Comparison of ENCODE assay signal across 9 cellular contexts in genomic region chr12:50924131-50924438, GRCh38. TPM values are rescaled to one million over a fixed set of nuclear protein-coding genes. Genes with fewer than 3 reads are reported as not detected.
DNase-seq lines count a peak whose midpoint lies in the region; ATAC-seq, FAIRE-seq and TF ChIP-seq lines count a peak whose summit lies in the region.
"Had no signal": no experiment of that assay in that cellular context is flagged by ENCODE, and none has a peak within 500 bp of the region (broad histone marks: within the 10 kb centered on the region; RNA-seq: fewer than 3 reads in every experiment).

No MANE protein-coding gene starts in this region.

- no peak overlapping the region for H3K27ac ChIP-seq in CD4-positive, alpha-beta memory T cell (ENCODE audit: low read depth, low read length)
- H3K27ac ChIP-seq in KOPT-K1 (ENCODE audit: low read depth, low read length, poor library complexity, severe bottlenecking): peak overlapping the region; percentile 66
- no peak overlapping the region for H3K27ac ChIP-seq in H1 (ENCODE audit: low read depth, low read length)
- no peak overlapping the region for H3K27ac ChIP-seq in neuronal stem cell (replicated peaks; ENCODE audit: low read length)

- H3K4me1 Mint-ChIP-seq in CD4-positive, alpha-beta memory T cell: peaks cover 5 to 11% (median 6%) of the 10 kb centered on the region in 4 donors

- H3K9me3 Mint-ChIP-seq in CD4-positive, alpha-beta memory T cell: peaks cover 0 to 4% (median 0%) of the 10 kb centered on the region in 8 donors

- H3K4me3 ChIP-seq in CD4-positive, alpha-beta memory T cell (ENCODE audit: low read length in 2 of 2): no peak overlapping the region
- peak overlapping the region in 2 of 4 experiments; percentile 4 to 54; a peak in 4 of 8 replicates for H3K4me3 ChIP-seq in H1 (ENCODE audit: extremely low read depth in 1 of 4, insufficient read depth in 2 of 4, low read depth in 3 of 4, low read length in 4 of 4)
- H3K4me3 ChIP-seq in neuronal stem cell (ENCODE audit: low read length in 2 of 2): peak overlapping the region in 1 of 2 donors; percentile 44

- peak overlapping the region; percentile 34 for H4K5ac ChIP-seq in H1 (ENCODE audit: insufficient read length, low read depth, low read length)

- TF ChIP-seq RAD21 in H1 (IDR thresholded peaks at IDR 0.05 in 1 of 2, conservative IDR thresholded peaks at IDR 0.05 in 1 of 2; ENCODE audit: low read depth in 2 of 2, low read length in 2 of 2): no peak

- H2BK120ac ChIP-seq in H1 (replicated peaks; ENCODE audit: low read depth, low read length): peak overlapping the region; percentile 55
- H2BK120ac ChIP-seq in neuronal stem cell (ENCODE audit: low read depth, low read length): no peak overlapping the region

- CTCF ChIA-PET in CD4-positive, alpha-beta memory T cell (lab: Charles Lee; ENCODE audit: partially characterized antibody): no interaction called here
- CTCF ChIA-PET in H1 (lab: Charles Lee; ENCODE audit: partially characterized antibody): interaction anchor here (0.6 to 1.2 kb wide), 2 partner anchors 26 to 718 kb away, joined by 3 to 4 read pairs; no protein-coding TSS in a partner anchor

- peak overlapping the region; percentile 65 to 68 for H3K4me2 ChIP-seq in H1 (ENCODE audit: insufficient read depth in 1 of 2, low read depth in 2 of 2, low read length in 2 of 2)
- no peak overlapping the region for H3K4me2 ChIP-seq in neuronal stem cell (ENCODE audit: insufficient read depth, low read length, poor library complexity, severe bottlenecking)

- H3K14ac ChIP-seq in H1 (ENCODE audit: insufficient read length): no peak overlapping the region
- no peak overlapping the region for H3K14ac ChIP-seq in neuronal stem cell (ENCODE audit: low read length)

- no peak overlapping the region for H3K18ac ChIP-seq in H1 (ENCODE audit: extremely low read depth, low read length)
- H3K18ac ChIP-seq in neuronal stem cell (ENCODE audit: low read length): no peak overlapping the region

- H3K9me3 ChIP-seq in CD4-positive, alpha-beta memory T cell (ENCODE audit: control insufficient read depth in 1 of 2, low read length in 2 of 2): no peaks in the 10 kb centered on the region
- H3K9me3 ChIP-seq in KOPT-K1 (ENCODE audit: insufficient read depth, low read length, poor library complexity, severe bottlenecking): no peaks in the 10 kb centered on the region
- H3K9me3 ChIP-seq in H1 (ENCODE audit: insufficient read depth in 2 of 2, low read depth in 1 of 2, low read length in 1 of 2): no peaks in the 10 kb centered on the region
- H3K9me3 ChIP-seq in neuronal stem cell (replicated peaks in 1 of 2; ENCODE audit: control insufficient read depth in 2 of 2, insufficient read depth in 1 of 2, low read depth in 1 of 2, low read length in 2 of 2): no peaks in the 10 kb centered on the region

- no peak for DNase-seq in CD4-positive, alpha-beta memory T cell
- no peak for DNase-seq in H1 (ENCODE audit: low read depth in 1 of 2, low spot score in 2 of 2)
- DNase-seq in neuronal stem cell (ENCODE audit: low spot score): no peak
- no peak for DNase-seq in RPMI8226
- no peak for DNase-seq in HuH-7.5 (ENCODE audit: low spot score)
- no peak for DNase-seq in AG20443 (ENCODE audit: low spot score)

- H4K8ac ChIP-seq in H1 (ENCODE audit: extremely low read depth, insufficient read depth, low read length) (no peak overlapping the region), neuronal stem cell (ENCODE audit: low read depth, low read length) (no peak overlapping the region)

- H2AFZ ChIP-seq in H1 (ENCODE audit: low read length): no peak overlapping the region
- H2AFZ ChIP-seq in neuronal stem cell (ENCODE audit: low read length): peak overlapping the region; percentile 77

- no peak for TF ChIP-seq CTCF in H1 (IDR thresholded peaks at IDR 0.05; ENCODE audit: control extremely low read depth in 1 of 3, insufficient read depth in 1 of 3, low read depth in 1 of 3, low read length in 3 of 3)

- no peaks in the 10 kb centered on the region for H3K36me3 ChIP-seq in CD4-positive, alpha-beta memory T cell (ENCODE audit: insufficient read depth, low read length)
- no peaks in the 10 kb centered on the region for H3K36me3 ChIP-seq in KOPT-K1 (ENCODE audit: insufficient read depth, low read length)
- H3K36me3 ChIP-seq in H1 (ENCODE audit: control insufficient read depth in 2 of 4, insufficient read depth in 4 of 4, low read length in 3 of 4): no peaks in the 10 kb centered on the region
- no peaks in the 10 kb centered on the region for H3K36me3 ChIP-seq in neuronal stem cell (replicated peaks in 1 of 2; ENCODE audit: control insufficient read depth in 2 of 2, insufficient read depth in 2 of 2, low read length in 2 of 2)

- peaks cover 0 to 4% of the 10 kb centered on the region in 2 donors for H3K27me3 Mint-ChIP-seq in CD4-positive, alpha-beta memory T cell

- H3K9ac ChIP-seq in H1 (replicated peaks in 1 of 4; ENCODE audit: extremely low read depth in 1 of 4, low read depth in 3 of 4, low read length in 3 of 4) (no peak overlapping the region; a peak in 1 of 7 replicates), neuronal stem cell (ENCODE audit: low read depth, low read length, poor library complexity) (no peak overlapping the region)

- FAIRE-seq in H1 (lab: Jason Lieb, UNC): no peak

- H3K4ac ChIP-seq in H1 (replicated peaks; ENCODE audit: insufficient read length, low read depth, low read length) (no peak overlapping the region), neuronal stem cell (ENCODE audit: low read length) (no peak overlapping the region)

- H2BK5ac ChIP-seq in H1 (ENCODE audit: low read depth, low read length): no peak overlapping the region; the same call in 1 of the 2 replicates
- H2BK5ac ChIP-seq in neuronal stem cell (ENCODE audit: low read length): no peak overlapping the region

- H2BK12ac ChIP-seq in H1 (ENCODE audit: low read depth, low read length) (no peak overlapping the region), neuronal stem cell (ENCODE audit: low read length) (no peak overlapping the region)

- H3K4me1 ChIP-seq in CD4-positive, alpha-beta memory T cell (ENCODE audit: insufficient read depth, low read length): peaks cover 9% of the 10 kb centered on the region
- H3K4me1 ChIP-seq in H1 (replicated peaks in 1 of 4; ENCODE audit: control insufficient read depth in 3 of 4, insufficient read depth in 4 of 4, low read length in 3 of 4) (peaks cover 0 to 12% (median 8%) of the 10 kb centered on the region in 4 experiments; a peak in 6 of 7 replicates), neuronal stem cell (ENCODE audit: control insufficient read depth in 2 of 2, insufficient read depth in 1 of 2, low read depth in 1 of 2, low read length in 2 of 2) (peaks cover 11 to 27% of the 10 kb centered on the region in 2 donors)

- H3K36me3 Mint-ChIP-seq in CD4-positive, alpha-beta memory T cell: no peaks in the 10 kb centered on the region

- no peak overlapping the region for H2BK20ac ChIP-seq in H1 (ENCODE audit: low read length)

- TF ChIP-seq POLR2A in H1 (IDR thresholded peaks at IDR 0.05; ENCODE audit: control extremely low read depth in 1 of 2, low read depth in 2 of 2, low read length in 2 of 2): no peak

- H4K20me1 ChIP-seq in H1 (replicated peaks in 1 of 2; ENCODE audit: control insufficient read depth in 1 of 2, insufficient read depth in 2 of 2, low read length in 2 of 2): no peaks in the 10 kb centered on the region

- ATAC-seq in HG02970 (IDR thresholded peaks at IDR 0.05; ENCODE audit: low FRiP score, unreplicated experiment): no peak

- H3K79me1 ChIP-seq in H1 (ENCODE audit: low read depth, low read length) (no peaks in the 10 kb centered on the region), neuronal stem cell (ENCODE audit: low read depth, low read length) (no peaks in the 10 kb centered on the region)

- intact Hi-C loops in CD4-positive, alpha-beta memory T cell (cut with micrococcal nuclease): no loop called here

- H3K79me2 ChIP-seq in H1 (ENCODE audit: control insufficient read depth in 1 of 2, insufficient read depth in 2 of 2, low read length in 2 of 2): peaks cover 0 to 16% of the 10 kb centered on the region in 2 experiments; a peak in 2 of 4 replicates

- no peak for TF ChIP-seq EP300 in H1 (IDR thresholded peaks at IDR 0.05; ENCODE audit: borderline replicate concordance in 1 of 2, low read depth in 2 of 2, low read length in 2 of 2)

- H3K56ac ChIP-seq in H1 (replicated peaks; ENCODE audit: insufficient read length, low read depth, low read length): no peak overlapping the region

- peak overlapping the region in 1 of 7 donors; percentile 43 for H3K27ac Mint-ChIP-seq in CD4-positive, alpha-beta memory T cell

- no peaks in the 10 kb centered on the region for H3K27me3 ChIP-seq in CD4-positive, alpha-beta memory T cell (ENCODE audit: insufficient read depth, low read length)
- no peaks in the 10 kb centered on the region for H3K27me3 ChIP-seq in H1 (replicated peaks in 1 of 4; ENCODE audit: control insufficient read depth in 3 of 4, extremely low read depth in 1 of 4, insufficient read depth in 3 of 4, low read length in 3 of 4)
- H3K27me3 ChIP-seq in neuronal stem cell (ENCODE audit: control insufficient read depth in 3 of 3, insufficient read depth in 3 of 3, low read depth in 1 of 3, low read length in 3 of 3): no peaks in the 10 kb centered on the region

- peak overlapping the region in 6 of 8 donors; percentile 0 to 61 (median 39) for H3K4me3 Mint-ChIP-seq in CD4-positive, alpha-beta memory T cell

- H2BK15ac ChIP-seq in H1 (ENCODE audit: low read length) (no peak overlapping the region), neuronal stem cell (ENCODE audit: low read length) (no peak overlapping the region)

- POLR2A ChIA-PET in CD4-positive, alpha-beta memory T cell (lab: Charles Lee; ENCODE audit: partially characterized antibody): no interaction called here
- POLR2A ChIA-PET in H1 (lab: Charles Lee; ENCODE audit: partially characterized antibody): interaction anchor here (1.0 to 2.1 kb wide), 3 partner anchors 10 to 159 kb away, joined by 3 to 6 read pairs (median 4); partner anchors contain the start of gene CSRNP2

- H4K91ac ChIP-seq in H1 (replicated peaks; ENCODE audit: insufficient read length, low read length) (no peak overlapping the region), neuronal stem cell (ENCODE audit: low read depth, low read length, poor library complexity) (no peak overlapping the region)

- no peak overlapping the region for H3K23ac ChIP-seq in H1 (ENCODE audit: insufficient read length)
- no peak overlapping the region for H3K23ac ChIP-seq in neuronal stem cell (ENCODE audit: low read depth, low read length, poor library complexity)

- WGBS in H1 (ENCODE audit: extremely low coverage in 1 of 2, insufficient coverage in 1 of 2, insufficient read length in 1 of 2, insufficient replicate concordance in 2 of 2, low coverage in 1 of 2, low lambda C conversion rate in 2 of 2, missing lambda C conversion rate in 1 of 2), 2 experiments: 0% methylated on average over 4 of the region's 4 CpGs; no CpG with 5 or more reads in 1 of the 2 experiments
- no CpG with 5 or more reads among the region's 4 CpGs for WGBS in neuronal stem cell (ENCODE audit: extremely low coverage in 2 of 2, insufficient read length in 2 of 2, insufficient replicate concordance in 1 of 2), 2 donors

- no peak overlapping the region for H2AK5ac ChIP-seq in H1 (ENCODE audit: low read depth, low read length)
- H2AK5ac ChIP-seq in neuronal stem cell (ENCODE audit: low read depth, low read length): no peak overlapping the region

- H3K23me2 ChIP-seq in H1 (ENCODE audit: low read depth, low read length): peaks cover 4% of the 10 kb centered on the region

RNA-seq across cellular contexts. Expression of gene HIGD1C, which starts 28.3 kb away (rescaled TPM):
- not detected for total RNA-seq in CD4-positive, alpha-beta memory T cell
- polyA plus RNA-seq in CD4-positive, alpha-beta memory T cell: not detected
- not detected in 2 replicates for total RNA-seq in H1 (2021; fragmentation: NEBNext Ultra II Directional; extraction: Animal tissue kit (Norgen Biotek cat#: 25700))
- polyA plus RNA-seq in H1 (2011; rRNA removed): not detected in 2 replicates
- polyA plus RNA-seq in H1 (2011; cell fraction: cytosol; rRNA removed): not detected
- not detected for polyA plus RNA-seq in H1 (2011; cell fraction: nucleus; rRNA removed)
- not detected in 4 replicates for polyA plus RNA-seq in H1 (2012, experiment 1 of 2)
- not detected for polyA plus RNA-seq in H1 (2012, experiment 2 of 2)
- polyA plus RNA-seq in H1 (2013, experiment 1 of 2): not detected
- polyA plus RNA-seq in H1 (2013, experiment 2 of 2): not detected
- not detected in 2 replicates for polyA minus RNA-seq in H1 (2011; rRNA and poly(A)+ RNA removed)
- polyA minus RNA-seq in H1 (2011; cell fraction: cytosol; rRNA and poly(A)+ RNA removed): not detected
- polyA minus RNA-seq in H1 (2011; cell fraction: nucleus; rRNA and poly(A)+ RNA removed): not detected
- not detected for polyA plus RNA-seq in neuronal stem cell (2013, experiment 1 of 2)
- not detected for polyA plus RNA-seq in neuronal stem cell (2013, experiment 2 of 2)
- total RNA-seq: lung microvascular endothelial cell had no signal
